Comparison of ENCODE assay signal across 20 cellular contexts in genomic region chr15:85137507-85138175, GRCh38.
A peak's percentile ranks its signal among the peaks of the same experiment; 100 is the strongest.
DNase-seq lines count a peak whose midpoint lies in the region; ATAC-seq and TF ChIP-seq lines count a peak whose summit lies in the region.
"Had no signal": no experiment of that assay in that cellular context is flagged by ENCODE, and none has a peak within 500 bp of the region (broad histone marks: within the 10 kb centered on the region; RNA-seq: fewer than 3 reads in every experiment).

No MANE protein-coding gene starts in this region.

- H3K4me1 Mint-ChIP-seq in WTC11: peaks cover 15% of the 10 kb centered on the region
- no peaks in the 10 kb centered on the region for H3K4me1 Mint-ChIP-seq in stimulated activated effector memory CD8-positive, alpha-beta T cell treated with anti-CD3 and anti-CD28 coated beads, Interleukin-12 subunit alpha, Interleukin-12 subunit beta, amount 100 ng/mL, for 72 hours
- H3K4me1 Mint-ChIP-seq: activated CD4-positive, alpha-beta T cell treated with anti-CD3 and anti-CD28 coated beads, Interleukin-2, amount 10 ng/mL, durations not matched to agents 7 days and 5 days had no signal

- no peaks in the 10 kb centered on the region for H3K27me3 Mint-ChIP-seq in WTC11 (ENCODE audit: low read depth)
- H3K27me3 Mint-ChIP-seq: activated CD4-positive, alpha-beta T cell treated with anti-CD3 and anti-CD28 coated beads, Interleukin-2, amount 10 ng/mL, durations not matched to agents 7 days and 5 days; activated naive CD4-positive, alpha-beta T cell treated with anti-CD3 and anti-CD28 coated beads, Interleukin-2, amount 50 U/mL, for 24 hours had no signal

- no peak overlapping the region for H3K4me3 Mint-ChIP-seq in WTC11
- H3K4me3 Mint-ChIP-seq in stimulated activated effector memory CD8-positive, alpha-beta T cell treated with anti-CD3 and anti-CD28 coated beads, Interleukin-12 subunit alpha, Interleukin-12 subunit beta, amount 100 ng/mL, for 72 hours: no peak overlapping the region
- H3K4me3 Mint-ChIP-seq: activated CD4-positive, alpha-beta T cell treated with anti-CD3 and anti-CD28 coated beads, Interleukin-2, amount 10 ng/mL, durations not matched to agents 7 days and 5 days; activated naive CD4-positive, alpha-beta T cell treated with anti-CD3 and anti-CD28 coated beads, Interleukin-2, amount 50 U/mL, for 24 hours had no signal

- peak; percentile 48 for ATAC-seq in WTC11
- no peak for ATAC-seq in stimulated activated effector memory CD8-positive, alpha-beta T cell treated with anti-CD3 and anti-CD28 coated beads, Interleukin-12 subunit alpha, Interleukin-12 subunit beta, amount 100 ng/mL, for 72 hours
- ATAC-seq: body of pancreas, HepG2, Right ventricle myocardium inferior had no signal

- CTCF ChIA-PET in WTC11 (lab: Charles Lee): interaction anchor here (1.6 kb wide), 1 partner anchor 31 kb away, joined by 9 read pairs; no protein-coding TSS in a partner anchor

- H3K36me3 Mint-ChIP-seq in WTC11: peaks cover 5% of the 10 kb centered on the region
- H3K36me3 Mint-ChIP-seq in stimulated activated effector memory CD8-positive, alpha-beta T cell treated with anti-CD3 and anti-CD28 coated beads, Interleukin-12 subunit alpha, Interleukin-12 subunit beta, amount 100 ng/mL, for 72 hours: peaks cover 54% of the 10 kb centered on the region

- DNase-seq in NCI-H748 (lab: John Stamatoyannopoulos, UW; ENCODE audit: unreplicated experiment): peak; percentile 69
- no peak for DNase-seq in NCI-H748 treated with DMSO at 0.1 percent for 48 hours (lab: John Stamatoyannopoulos, UW)
- DNase-seq in NCI-H2171 (lab: John Stamatoyannopoulos, UW): peak; percentile 96
- DNase-seq in WTC11 (ENCODE audit: low spot score): no peak
- DNase-seq in stimulated activated effector memory CD8-positive, alpha-beta T cell treated with anti-CD3 and anti-CD28 coated beads, Interleukin-12 subunit alpha, Interleukin-12 subunit beta, amount 100 ng/mL, for 72 hours (ENCODE audit: low spot score in 2 of 2): no peak
- DNase-seq in HuH-7.5 (ENCODE audit: low spot score): no peak
- DNase-seq in HUDEP-2 (lab: John Stamatoyannopoulos, UW; ENCODE audit: unreplicated experiment in 76 of 76): no peak
- no peak for DNase-seq in NOMO-1 (lab: John Stamatoyannopoulos, UW; ENCODE audit: unreplicated experiment in 2 of 2)
- DNase-seq: 8988T; activated CD4-positive, alpha-beta T cell treated with anti-CD3 and anti-CD28 coated beads, Interleukin-2, amount 10 ng/mL, durations not matched to agents 7 days and 5 days; activated T-cell treated with anti-CD3 and anti-CD28 coated beads, Interleukin-2, amount 50 U/mL, for 1 hour; esophagus squamous epithelium; hippocampal formation; MV-4-11; T1000; transverse colon had no signal

- POLR2A ChIA-PET in WTC11 (lab: Charles Lee): no interaction called here

- H3K27ac Mint-ChIP-seq in WTC11: no peak overlapping the region
- peak overlapping the region; percentile 24 for H3K27ac Mint-ChIP-seq in stimulated activated effector memory CD8-positive, alpha-beta T cell treated with anti-CD3 and anti-CD28 coated beads, Interleukin-12 subunit alpha, Interleukin-12 subunit beta, amount 100 ng/mL, for 72 hours
- H3K27ac Mint-ChIP-seq: activated CD4-positive, alpha-beta T cell treated with anti-CD3 and anti-CD28 coated beads, Interleukin-2, amount 10 ng/mL, durations not matched to agents 7 days and 5 days; activated naive CD4-positive, alpha-beta T cell treated with anti-CD3 and anti-CD28 coated beads, Interleukin-2, amount 50 U/mL, for 24 hours had no signal

- H3K9me3 Mint-ChIP-seq in WTC11: no peaks in the 10 kb centered on the region; the same call in 1 of the 2 replicates
- H3K9me3 Mint-ChIP-seq in stimulated activated effector memory CD8-positive, alpha-beta T cell treated with anti-CD3 and anti-CD28 coated beads, Interleukin-12 subunit alpha, Interleukin-12 subunit beta, amount 100 ng/mL, for 72 hours: no peaks in the 10 kb centered on the region
- H3K9me3 Mint-ChIP-seq: activated CD4-positive, alpha-beta T cell treated with anti-CD3 and anti-CD28 coated beads, Interleukin-2, amount 10 ng/mL, durations not matched to agents 7 days and 5 days; activated naive CD4-positive, alpha-beta T cell treated with anti-CD3 and anti-CD28 coated beads, Interleukin-2, amount 50 U/mL, for 24 hours had no signal

- TF ChIP-seq CTCF in WTC11 (IDR thresholded peaks at IDR 0.05): no peak

TF ChIP-seq in WTC11, 78 proteins besides CTCF, POLR2A, EP300 and RAD21:
- TF ChIP-seq JUN (CRISPR knock-in tag; IDR thresholded peaks at IDR 0.05) (no peak), ESRRA (CRISPR knock-in tag; IDR thresholded peaks at IDR 0.05; ENCODE audit: borderline replicate concordance) (no peak), RELA (CRISPR knock-in tag; IDR thresholded peaks at IDR 0.05; ENCODE audit: borderline replicate concordance) (no peak), GRHL2 (CRISPR knock-in tag; IDR thresholded peaks at IDR 0.05; ENCODE audit: insufficient replicate concordance, severe bottlenecking) (no peak), FOXK1 (CRISPR knock-in tag; IDR thresholded peaks at IDR 0.05) (no peak), ARID4B (CRISPR knock-in tag; IDR thresholded peaks at IDR 0.05; ENCODE audit: borderline replicate concordance) (no peak), NFATC4 (CRISPR knock-in tag; IDR thresholded peaks at IDR 0.05) (no peak), USF1 (CRISPR knock-in tag; IDR thresholded peaks at IDR 0.05) (no peak), OVOL2 (CRISPR knock-in tag; IDR thresholded peaks at IDR 0.05; ENCODE audit: borderline replicate concordance) (no peak), NFYB (CRISPR knock-in tag; conservative IDR thresholded peaks at IDR 0.05; ENCODE audit: low read depth) (no peak), MYBL2 (CRISPR knock-in tag; IDR thresholded peaks at IDR 0.05) (no peak)
- TF ChIP-seq, protein P1, sequence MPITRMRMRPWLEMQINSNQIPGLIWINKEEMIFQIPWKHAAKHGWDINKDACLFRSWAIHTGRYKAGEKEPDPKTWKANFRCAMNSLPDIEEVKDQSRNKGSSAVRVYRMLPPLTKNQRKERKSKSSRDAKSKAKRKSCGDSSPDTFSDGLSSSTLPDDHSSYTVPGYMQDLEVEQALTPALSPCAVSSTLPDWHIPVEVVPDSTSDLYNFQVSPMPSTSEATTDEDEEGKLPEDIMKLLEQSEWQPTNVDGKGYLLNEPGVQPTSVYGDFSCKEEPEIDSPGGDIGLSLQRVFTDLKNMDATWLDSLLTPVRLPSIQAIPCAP (CRISPR knock-in tag; IDR thresholded peaks at IDR 0.05): no peak

Comparison
In these comparisons a context has a peak if more than half of its experiments do, and no peak if none do; other contexts are left out.
1. DNase-seq: peak in NCI-H748 (single experiment) and NCI-H2171 (single experiment); none in NCI-H748 treated with DMSO at 0.1 percent for 48 hours (single experiment), WTC11 (single experiment), stimulated activated effector memory CD8-positive, alpha-beta T cell treated with anti-CD3 and anti-CD28 coated beads, Interleukin-12 subunit alpha, Interleukin-12 subunit beta, amount 100 ng/mL, for 72 hours (0 of 2), HuH-7.5 (single experiment), HUDEP-2 (0 of 76) and NOMO-1 (0 of 2).